Comparison of ENCODE assay signal across 9 cellular contexts in the genomic region with DNA sequence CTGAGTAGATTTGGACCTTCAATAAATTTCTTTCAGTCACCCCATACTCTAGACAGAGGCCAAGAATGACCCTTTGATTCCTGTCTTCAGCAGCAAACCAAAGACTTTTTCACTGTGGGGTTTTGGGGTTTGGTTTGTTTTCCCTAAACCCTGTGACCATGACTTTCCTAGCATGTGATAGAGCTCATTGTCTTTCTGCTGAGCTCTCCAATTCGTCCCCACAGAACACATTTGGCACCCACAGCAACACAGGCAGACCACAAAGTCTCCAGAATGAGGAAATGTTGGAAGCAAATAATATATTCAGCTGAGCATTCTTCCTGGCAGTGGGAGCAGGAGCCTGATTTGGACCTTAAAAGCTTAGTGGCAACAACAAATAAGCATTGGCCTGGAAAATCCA.
A peak's percentile ranks its signal among the peaks of the same experiment; 100 is the strongest.
DNase-seq lines count a peak whose midpoint lies in the region; ATAC-seq, FAIRE-seq and TF ChIP-seq lines count a peak whose summit lies in the region.
"Had no signal": no experiment of that assay in that cellular context is flagged by ENCODE, and none has a peak within 500 bp of the region (broad histone marks: within the 10 kb centered on the region; RNA-seq: fewer than 3 reads in every experiment).

No MANE protein-coding gene starts in this region.

- TF ChIP-seq POLR2A in H54 (IDR thresholded peaks at IDR 0.05; ENCODE audit: low read depth, low read length) = no peak

- intact Hi-C loops in head of caudate nucleus (cut with DNase I) = no loop called here

- no peak for ATAC-seq in HG02588 (IDR thresholded peaks at IDR 0.05; ENCODE audit: unreplicated experiment)

- DNase-seq in AG20443 (ENCODE audit: low spot score) = peak; percentile 26
- DNase-seq in anterior cingulate cortex (lab: John Stamatoyannopoulos, UW) = peak in 43 of 58 donors; percentile 3 to 83 (median 33)
- peak in 40 of 42 donors; percentile 6 to 90 (median 70) for DNase-seq in head of caudate nucleus
- peak; percentile 94 for DNase-seq in pons (ENCODE audit: low spot score)
- no peak for DNase-seq in H54 (ENCODE audit: insufficient read length, low spot score)
- no peak for DNase-seq in urothelium cell line (ENCODE audit: low spot score)
- DNase-seq in stimulated activated CD4-positive, alpha-beta T cell treated with anti-CD3 and anti-CD28 coated beads, Interleukin-4, amount 100 ng/mL, for 1 hour = no peak
- DNase-seq: RPMI8226 had no signal

- FAIRE-seq in H54 (lab: Jason Lieb, UNC) (no peak), urothelium cell line (lab: Jason Lieb, UNC) (no peak)

Comparison
In these comparisons a context has a peak if more than half of its experiments do, and no peak if none do; other contexts are left out.
1. DNase-seq: peak in AG20443 (single experiment), anterior cingulate cortex (43 of 58), head of caudate nucleus (40 of 42) and pons (single experiment); none in H54 (single experiment), urothelium cell line (single experiment) and stimulated activated CD4-positive, alpha-beta T cell treated with anti-CD3 and anti-CD28 coated beads, Interleukin-4, amount 100 ng/mL, for 1 hour (single experiment).